In genomic region chr16:19913306-19913717, GRCh38 we compare ENCODE assay signal across 29 cellular contexts. TPM values are rescaled to one million over a fixed set of nuclear protein-coding genes. Genes with fewer than 3 reads are reported as not detected.
A peak's percentile ranks its signal among the peaks of the same experiment; 100 is the strongest.
DNase-seq lines count a peak whose midpoint lies in the region; ATAC-seq and TF ChIP-seq lines count a peak whose summit lies in the region.
"Had no signal": no experiment of that assay in that cellular context is flagged by ENCODE, and none has a peak within 500 bp of the region (broad histone marks: within the 10 kb centered on the region; RNA-seq: fewer than 3 reads in every experiment).

No MANE protein-coding gene starts in this region.

- no peak overlapping the region for H2BK5ac ChIP-seq in mesenchymal stem cell (ENCODE audit: low read depth, low read length, poor library complexity, severe bottlenecking)

- 83% methylated on average over 6 of the region's 8 CpGs for WGBS in mesenchymal stem cell

- no peak for ATAC-seq in Right ventricle myocardium inferior
- ATAC-seq in effector memory CD8-positive, alpha-beta T cell (replicated peaks): no peak
- ATAC-seq in CD8-positive, alpha-beta T cell: no peak
- ATAC-seq: activated CD8-positive, alpha-beta memory T cell treated with anti-CD3 and anti-CD28 coated beads, Interleukin-2, amount 10 ng/mL, durations not matched to agents 7 days and 5 days; activated T-cell treated with anti-CD3 and anti-CD28 coated beads, Interleukin-2, amount 50 U/mL, for 72 hours; heart left ventricle; lower lobe of right lung had no signal

- TF ChIP-seq CTCF in HEK293 (tag by site-specific recombination; IDR thresholded peaks at IDR 0.05): no peak
- no peak for TF ChIP-seq CTCF in CD8-positive, alpha-beta T cell (IDR thresholded peaks at IDR 0.05)

- H3K18ac ChIP-seq in mesenchymal stem cell (ENCODE audit: low read depth in 1 of 2, low read length in 2 of 2): no peak overlapping the region

- no peak overlapping the region for H2BK12ac ChIP-seq in mesenchymal stem cell (ENCODE audit: low read length in 2 of 2)

- H3K27ac ChIP-seq in HEK293 (ENCODE audit: extremely low read depth, low read depth, low read length) (no peak overlapping the region), mesenchymal stem cell (ENCODE audit: low read length, poor library complexity, severe bottlenecking) (no peak overlapping the region)
- H3K27ac ChIP-seq in CD8-positive, alpha-beta T cell (ENCODE audit: low read depth, low read length): no peak overlapping the region
- H3K27ac ChIP-seq: brain microvascular endothelial cell, foreskin keratinocyte, heart left ventricle, lower lobe of right lung, ovary, stomach, thyroid gland had no signal

- H3K9ac ChIP-seq in mesenchymal stem cell (ENCODE audit: low read length): peak overlapping the region; percentile 25

- H2AFZ ChIP-seq in mesenchymal stem cell (ENCODE audit: low read depth, low read length): no peak overlapping the region

- no peak overlapping the region for H3K14ac ChIP-seq in mesenchymal stem cell (ENCODE audit: low read length in 2 of 2)

- no peak overlapping the region for H4K8ac ChIP-seq in mesenchymal stem cell (ENCODE audit: low read length)

- DNase-seq in NCI-H1105 treated with DMSO at 0.1 percent for 48 hours (lab: John Stamatoyannopoulos, UW) (peak; percentile 41), NCI-H1105 (lab: John Stamatoyannopoulos, UW) (no peak), astrocyte of the hippocampus (ENCODE audit: low read depth, low spot score) (peak; percentile 5), mesenchymal stem cell (no peak), Right ventricle myocardium inferior (ENCODE audit: missing footprints) (no peak)
- no peak for DNase-seq in effector memory CD8-positive, alpha-beta T cell
- no peak for DNase-seq in CD8-positive, alpha-beta T cell
- DNase-seq: activated B cell treated with CpG ODN at 0.5 μM for 24 hours; activated CD4-positive, alpha-beta T cell treated with anti-CD3 and anti-CD28 coated beads, Interleukin-2, amount 50 U/mL, for 1 hour; activated CD8-positive, alpha-beta memory T cell treated with anti-CD3 and anti-CD28 coated beads, Interleukin-2, amount 10 ng/mL, durations not matched to agents 7 days and 5 days; activated naive CD4-positive, alpha-beta T cell; activated T-cell treated with anti-CD3 and anti-CD28 coated beads, Interleukin-2, amount 50 U/mL, for 72 hours; effector CD4-positive, alpha-beta T cell; heart left ventricle; lower lobe of right lung; NCI-H2081 treated with DMSO at 0.1 percent for 48 hours; NCI-H510A treated with DMSO at 0.1 percent for 48 hours; ovary; SIG-M5; small intestine; stimulated activated CD8-positive, alpha-beta memory T cell treated with anti-CD3 and anti-CD28 coated beads, Interleukin-4, amount 100 ng/mL, for 48 hours; stomach; T-helper 9 cell; thyroid gland had no signal

- CTCF ChIA-PET in HEK293 (lab: Yijun Ruan, JAX): interaction anchor here (0.6 to 2.1 kb wide), 6 partner anchors 9 to 472 kb away, joined by 3 to 6 read pairs (median 3); no protein-coding TSS in a partner anchor
- CTCF ChIA-PET in CD8-positive, alpha-beta T cell (lab: Charles Lee): interaction anchor here (1.1 to 1.5 kb wide), 2 partner anchors 13 to 474 kb away, joined by 3 to 4 read pairs; no protein-coding TSS in a partner anchor

- peaks cover 0 to 19% of the 10 kb centered on the region in 2 experiments for H3K27me3 ChIP-seq in mesenchymal stem cell (ENCODE audit: control insufficient read depth in 1 of 2, insufficient read depth in 1 of 2, low read length in 2 of 2)
- H3K27me3 ChIP-seq in CD8-positive, alpha-beta T cell (ENCODE audit: insufficient read depth, low read length): no peaks in the 10 kb centered on the region
- H3K27me3 ChIP-seq: brain microvascular endothelial cell, foreskin keratinocyte, ovary, thyroid gland had no signal

- no peak overlapping the region for H3K4me2 ChIP-seq in mesenchymal stem cell (ENCODE audit: low read length, poor library complexity, severe bottlenecking)

- POLR2A ChIA-PET in HEK293 (lab: Yijun Ruan, JAX): no interaction called here
- POLR2A ChIA-PET in CD8-positive, alpha-beta T cell (lab: Charles Lee): no interaction called here

- H3K79me1 ChIP-seq in mesenchymal stem cell (replicated peaks; ENCODE audit: low read length, poor library complexity, severe bottlenecking): no peaks in the 10 kb centered on the region

- H3K27me3 Mint-ChIP-seq in effector memory CD8-positive, alpha-beta T cell: peaks cover 22 to 49% of the 10 kb centered on the region in 2 donors
- H3K27me3 Mint-ChIP-seq in CD8-positive, alpha-beta T cell (ENCODE audit: low read depth): peaks cover 22% of the 10 kb centered on the region

- H2BK15ac ChIP-seq in mesenchymal stem cell (ENCODE audit: low read depth, poor library complexity, severe bottlenecking): no peak overlapping the region

- no peak overlapping the region for H3K27ac Mint-ChIP-seq in effector memory CD8-positive, alpha-beta T cell
- no peak overlapping the region for H3K27ac Mint-ChIP-seq in CD8-positive, alpha-beta T cell
- H3K27ac Mint-ChIP-seq: activated B cell treated with CpG ODN at 0.5 μM for 24 hours; activated CD8-positive, alpha-beta memory T cell treated with anti-CD3 and anti-CD28 coated beads, Interleukin-2, amount 10 ng/mL, durations not matched to agents 7 days and 5 days; activated T-cell treated with anti-CD3 and anti-CD28 coated beads, Interleukin-2, amount 50 U/mL, for 72 hours; IgD-negative memory B cell; nephron had no signal

- H3K4me3 Mint-ChIP-seq in effector memory CD8-positive, alpha-beta T cell: no peak overlapping the region
- no peak overlapping the region for H3K4me3 Mint-ChIP-seq in CD8-positive, alpha-beta T cell
- H3K4me3 Mint-ChIP-seq: activated B cell treated with CpG ODN at 0.5 μM for 24 hours; activated CD8-positive, alpha-beta memory T cell treated with anti-CD3 and anti-CD28 coated beads, Interleukin-2, amount 10 ng/mL, durations not matched to agents 7 days and 5 days; activated T-cell treated with anti-CD3 and anti-CD28 coated beads, Interleukin-2, amount 50 U/mL, for 72 hours; IgD-negative memory B cell; nephron had no signal

- no peak overlapping the region for H2AK5ac ChIP-seq in mesenchymal stem cell (ENCODE audit: low read length, severe bottlenecking)

- H3K9me3 Mint-ChIP-seq in effector memory CD8-positive, alpha-beta T cell: no peaks in the 10 kb centered on the region
- H3K9me3 Mint-ChIP-seq in CD8-positive, alpha-beta T cell: no peaks in the 10 kb centered on the region
- H3K9me3 Mint-ChIP-seq: activated T-cell treated with anti-CD3 and anti-CD28 coated beads, Interleukin-2, amount 50 U/mL, for 72 hours; nephron had no signal

- H2BK120ac ChIP-seq in mesenchymal stem cell (ENCODE audit: low read depth, low read length): no peak overlapping the region

- H3K9me3 ChIP-seq in HEK293 (ENCODE audit: control insufficient read depth, insufficient read depth, low read depth, low read length): no peaks in the 10 kb centered on the region
- H3K9me3 ChIP-seq in mesenchymal stem cell (ENCODE audit: control insufficient read depth, low read length): no peaks in the 10 kb centered on the region
- H3K9me3 ChIP-seq in CD8-positive, alpha-beta T cell (ENCODE audit: low read length): no peaks in the 10 kb centered on the region
- H3K9me3 ChIP-seq: heart left ventricle, lower lobe of right lung, ovary, stomach, thyroid gland had no signal

- H3K36me3 ChIP-seq in HEK293 (ENCODE audit: control insufficient read depth in 2 of 2, insufficient read depth in 1 of 2, low read length in 2 of 2) (no peaks in the 10 kb centered on the region), mesenchymal stem cell (ENCODE audit: control insufficient read depth in 1 of 2, insufficient read depth in 2 of 2, low read depth in 1 of 2, low read length in 2 of 2) (no peaks in the 10 kb centered on the region)
- H3K36me3 ChIP-seq in CD8-positive, alpha-beta T cell (ENCODE audit: insufficient read depth, low read length): no peaks in the 10 kb centered on the region
- H3K36me3 ChIP-seq: brain microvascular endothelial cell, heart left ventricle, lower lobe of right lung, ovary, stomach, thyroid gland had no signal

- intact Hi-C loops in Right ventricle myocardium inferior (cut with DNase I): no loop called here
- intact Hi-C loops in CD8-positive, alpha-beta T cell (cut with DNase I, micrococcal nuclease): loop anchor here in 1 of 2 experiments (10.0 kb wide), 1 partner anchor 791 kb away; no protein-coding TSS in a partner anchor

- H3K36me3 Mint-ChIP-seq in effector memory CD8-positive, alpha-beta T cell (ENCODE audit: insufficient read depth): no peaks in the 10 kb centered on the region
- H3K36me3 Mint-ChIP-seq in CD8-positive, alpha-beta T cell: no peaks in the 10 kb centered on the region
- H3K36me3 Mint-ChIP-seq: activated CD8-positive, alpha-beta memory T cell treated with anti-CD3 and anti-CD28 coated beads, Interleukin-2, amount 10 ng/mL, durations not matched to agents 7 days and 5 days; IgD-negative memory B cell had no signal

- H3K23ac ChIP-seq in mesenchymal stem cell (ENCODE audit: low read length in 2 of 2): no peak overlapping the region

- no peaks in the 10 kb centered on the region for H3K4me1 Mint-ChIP-seq in effector memory CD8-positive, alpha-beta T cell (ENCODE audit: low read depth in 2 of 2)
- H3K4me1 Mint-ChIP-seq in CD8-positive, alpha-beta T cell (ENCODE audit: low read depth): no peaks in the 10 kb centered on the region
- H3K4me1 Mint-ChIP-seq: activated B cell treated with CpG ODN at 0.5 μM for 24 hours; activated CD8-positive, alpha-beta memory T cell treated with anti-CD3 and anti-CD28 coated beads, Interleukin-2, amount 10 ng/mL, durations not matched to agents 7 days and 5 days; IgD-negative memory B cell; nephron had no signal

- H3K4me1 ChIP-seq in HEK293 (ENCODE audit: control insufficient read depth, insufficient read depth, low read length): no peaks in the 10 kb centered on the region
- peaks cover 2% of the 10 kb centered on the region for H3K4me1 ChIP-seq in mesenchymal stem cell (ENCODE audit: control insufficient read depth, insufficient read depth, low read depth, low read length)
- no peaks in the 10 kb centered on the region for H3K4me1 ChIP-seq in CD8-positive, alpha-beta T cell (ENCODE audit: insufficient read depth, low read length)
- H3K4me1 ChIP-seq: foreskin keratinocyte, heart left ventricle, lower lobe of right lung, thyroid gland had no signal

- no peak overlapping the region for H4K91ac ChIP-seq in mesenchymal stem cell (ENCODE audit: low read length)

- no peak overlapping the region for H3K4ac ChIP-seq in mesenchymal stem cell (ENCODE audit: low read depth in 1 of 2, low read length in 2 of 2)

- H3K4me3 ChIP-seq in HEK293 (ENCODE audit: low read depth, low read length): no peak overlapping the region
- no peak overlapping the region for H3K4me3 ChIP-seq in mesenchymal stem cell (ENCODE audit: insufficient read depth in 1 of 2, low read depth in 1 of 2, low read length in 2 of 2)
- no peak overlapping the region for H3K4me3 ChIP-seq in CD8-positive, alpha-beta T cell (ENCODE audit: low read depth, low read length)
- H3K4me3 ChIP-seq: heart left ventricle, lower lobe of right lung, ovary, stomach, thyroid gland had no signal

TF ChIP-seq in HEK293, 187 proteins besides CTCF, POLR2A, EP300 and RAD21 (continues in another document):
- TF ChIP-seq ZNF146 (tag by site-specific recombination; IDR thresholded peaks at IDR 0.05): no peak

RNA-seq across cellular contexts. Expression of gene GPRC5B, which starts 28.7 kb away (rescaled TPM):
- polyA plus RNA-seq in mesenchymal stem cell (2013, experiment 1 of 2): 47.0 TPM
- polyA plus RNA-seq in mesenchymal stem cell (2013, experiment 2 of 2): 51.7 TPM
- total RNA-seq in Right ventricle myocardium inferior: 90.0 TPM
- total RNA-seq in CD8-positive, alpha-beta T cell: under 1 TPM; 0.19 to 0.43 TPM
- total RNA-seq: activated CD8-positive, alpha-beta memory T cell treated with anti-CD3 and anti-CD28 coated beads, Interleukin-2, amount 10 ng/mL, durations not matched to agents 7 days and 5 days had no signal
- polyA plus RNA-seq: IgD-negative memory B cell had no signal

Comparison
In these comparisons a context has a peak if more than half of its experiments do, and no peak if none do; other contexts are left out.
1. DNase-seq: peak in NCI-H1105 treated with DMSO at 0.1 percent for 48 hours (single experiment) and astrocyte of the hippocampus (single experiment); none in NCI-H1105 (single experiment), mesenchymal stem cell (single experiment), Right ventricle myocardium inferior (single experiment), effector memory CD8-positive, alpha-beta T cell (0 of 3) and CD8-positive, alpha-beta T cell (0 of 7).
2. RNA of gene GPRC5B, which starts 28.7 kb away (total RNA-seq): 90.0 TPM in Right ventricle myocardium inferior (single experiment); 0.19 to 0.43 TPM in CD8-positive, alpha-beta T cell; every median in the first group is over 10 times any median in the second.